Comparison of ENCODE assay signal across 18 cellular contexts in genomic region chr7:55081854-55082603, GRCh38.
DNase-seq lines count a peak whose midpoint lies in the region; ATAC-seq and TF ChIP-seq lines count a peak whose summit lies in the region.
"Had no signal": no experiment of that assay in that cellular context is flagged by ENCODE, and none has a peak within 500 bp of the region (broad histone marks: within the 10 kb centered on the region; RNA-seq: fewer than 3 reads in every experiment).

No MANE protein-coding gene starts in this region.

- H3K4me3 ChIP-seq in SJSA1 (no peak overlapping the region), gastroesophageal sphincter (no peak overlapping the region)
- H3K4me3 ChIP-seq: tibial artery had no signal

- no peaks in the 10 kb centered on the region for H3K27me3 ChIP-seq in SJSA1 (replicated peaks)
- H3K27me3 ChIP-seq in gastroesophageal sphincter: no peaks in the 10 kb centered on the region
- H3K27me3 ChIP-seq: tibial artery had no signal

- H3K4me1 Mint-ChIP-seq in activated CD8-positive, alpha-beta memory T cell treated with anti-CD3 and anti-CD28 coated beads, Interleukin-2, amount 10 ng/mL, durations not matched to agents 7 days and 5 days: peaks cover 7% of the 10 kb centered on the region

- H3K4me1 ChIP-seq in SJSA1 (replicated peaks): peaks cover 67% of the 10 kb centered on the region
- H3K4me1 ChIP-seq in gastroesophageal sphincter: peaks cover 26 to 93% (median 61%) of the 10 kb centered on the region in 3 donors

- H3K4me3 Mint-ChIP-seq in activated CD8-positive, alpha-beta memory T cell treated with anti-CD3 and anti-CD28 coated beads, Interleukin-2, amount 10 ng/mL, durations not matched to agents 7 days and 5 days: no peak overlapping the region
- H3K4me3 Mint-ChIP-seq: activated B cell treated with CpG ODN at 0.5 μM for 24 hours; natural killer cell treated with Interleukin-12 subunit alpha and Interleukin-12 subunit beta and Interleukin-15 and Interleukin-18, amount 100 ng/mL, for 72 hours had no signal

- H3K9me3 ChIP-seq in SJSA1 (replicated peaks): no peaks in the 10 kb centered on the region
- no peaks in the 10 kb centered on the region for H3K9me3 ChIP-seq in gastroesophageal sphincter
- H3K9me3 ChIP-seq: tibial artery had no signal

- no peak overlapping the region for H3K27ac Mint-ChIP-seq in activated CD8-positive, alpha-beta memory T cell treated with anti-CD3 and anti-CD28 coated beads, Interleukin-2, amount 10 ng/mL, durations not matched to agents 7 days and 5 days
- H3K27ac Mint-ChIP-seq: activated B cell treated with CpG ODN at 0.5 μM for 24 hours; natural killer cell treated with Interleukin-12 subunit alpha and Interleukin-12 subunit beta and Interleukin-15 and Interleukin-18, amount 100 ng/mL, for 72 hours had no signal

- TF ChIP-seq POLR2A in gastroesophageal sphincter (IDR thresholded peaks at IDR 0.05): no peak

- DNase-seq in SJSA1 (ENCODE audit: low read depth in 1 of 2, low spot score in 2 of 2) (peak in 1 of 2 experiments; percentile 56), sciatic nerve (ENCODE audit: low spot score) (no peak), COLO668 (lab: John Stamatoyannopoulos, UW; ENCODE audit: unreplicated experiment) (no peak)
- DNase-seq in activated effector memory CD4-positive, alpha-beta T cell treated with anti-CD3 and anti-CD28 coated beads, Interleukin-2, amount 50 U/mL, for 16 hours: no peak
- DNase-seq in activated CD8-positive, alpha-beta memory T cell treated with anti-CD3 and anti-CD28 coated beads, Interleukin-2, amount 10 ng/mL, durations not matched to agents 7 days and 5 days: no peak
- DNase-seq: activated B cell treated with CpG ODN at 0.5 μM for 24 hours; activated naive CD4-positive, alpha-beta T cell; DMS 273 treated with DMSO at 0.1 percent for 48 hours; NCI-H1694; NCI-H510A treated with DMSO at 0.1 percent for 48 hours; OCI-M1; retina; stimulated activated CD4-positive, alpha-beta T cell treated with anti-CD3 and anti-CD28 coated beads, Interleukin-2, amount 100 ng/mL, for 48 hours had no signal

- no peaks in the 10 kb centered on the region for H3K36me3 ChIP-seq in SJSA1
- H3K36me3 ChIP-seq in gastroesophageal sphincter: no peaks in the 10 kb centered on the region
- H3K36me3 ChIP-seq: tibial artery had no signal

- WGBS in gastroesophageal sphincter (ENCODE audit: low coverage in 1 of 2), 2 donors: 10 to 15% methylated on average over 1 of the region's 1 CpG

- CTCF ChIA-PET in activated CD8-positive, alpha-beta memory T cell treated with anti-CD3 and anti-CD28 coated beads, Interleukin-2, amount 10 ng/mL, durations not matched to agents 7 days and 5 days (lab: Charles Lee): no interaction called here

- no peak for TF ChIP-seq CTCF in C4-2B (conservative IDR thresholded peaks at IDR 0.05)
- TF ChIP-seq CTCF in gastroesophageal sphincter (IDR thresholded peaks at IDR 0.05): no peak

- H3K27ac ChIP-seq in C4-2B: peak overlapping the region; percentile 95
- H3K27ac ChIP-seq in SJSA1: peak overlapping the region; percentile 48
- peak overlapping the region; percentile 48 to 88 (median 79) for H3K27ac ChIP-seq in gastroesophageal sphincter
- H3K27ac ChIP-seq: tibial artery had no signal

- ATAC-seq in gastroesophageal sphincter (peak; percentile 42), sciatic nerve (peak; percentile 44), GM21825 (IDR thresholded peaks at IDR 0.05; ENCODE audit: unreplicated experiment) (no peak)
- ATAC-seq in activated CD8-positive, alpha-beta memory T cell treated with anti-CD3 and anti-CD28 coated beads, Interleukin-2, amount 10 ng/mL, durations not matched to agents 7 days and 5 days: no peak
- ATAC-seq: natural killer cell treated with Interleukin-12 subunit alpha and Interleukin-12 subunit beta and Interleukin-15 and Interleukin-18, amount 100 ng/mL, for 72 hours had no signal

- no peaks in the 10 kb centered on the region for H3K36me3 Mint-ChIP-seq in activated CD8-positive, alpha-beta memory T cell treated with anti-CD3 and anti-CD28 coated beads, Interleukin-2, amount 10 ng/mL, durations not matched to agents 7 days and 5 days
- H3K36me3 Mint-ChIP-seq: natural killer cell treated with Interleukin-12 subunit alpha and Interleukin-12 subunit beta and Interleukin-15 and Interleukin-18, amount 100 ng/mL, for 72 hours had no signal

- H3K27me3 Mint-ChIP-seq in activated CD8-positive, alpha-beta memory T cell treated with anti-CD3 and anti-CD28 coated beads, Interleukin-2, amount 10 ng/mL, durations not matched to agents 7 days and 5 days: peaks cover 2% of the 10 kb centered on the region

- intact Hi-C loops in sciatic nerve (cut with DNase I): no loop called here

- no peaks in the 10 kb centered on the region for H3K9me3 Mint-ChIP-seq in activated CD8-positive, alpha-beta memory T cell treated with anti-CD3 and anti-CD28 coated beads, Interleukin-2, amount 10 ng/mL, durations not matched to agents 7 days and 5 days (ENCODE audit: low read depth)
- H3K9me3 Mint-ChIP-seq: activated B cell treated with CpG ODN at 0.5 μM for 24 hours; natural killer cell treated with Interleukin-12 subunit alpha and Interleukin-12 subunit beta and Interleukin-15 and Interleukin-18, amount 100 ng/mL, for 72 hours had no signal

- TF ChIP-seq EP300 in gastroesophageal sphincter (IDR thresholded peaks at IDR 0.05): no peak

Comparison
In these comparisons a context has a peak if more than half of its experiments do, and no peak if none do; other contexts are left out.
1. ATAC-seq: peak in gastroesophageal sphincter (single experiment) and sciatic nerve (single experiment); none in activated CD8-positive, alpha-beta memory T cell treated with anti-CD3 and anti-CD28 coated beads, Interleukin-2, amount 10 ng/mL, durations not matched to agents 7 days and 5 days (single experiment) and GM21825 (single experiment).
2. Peak in every context shown above with its lines, with median percentiles within 50 percentile points of each other: H3K27ac ChIP-seq.